21 cellular contexts compared by ENCODE assay signal in the genomic region with DNA sequence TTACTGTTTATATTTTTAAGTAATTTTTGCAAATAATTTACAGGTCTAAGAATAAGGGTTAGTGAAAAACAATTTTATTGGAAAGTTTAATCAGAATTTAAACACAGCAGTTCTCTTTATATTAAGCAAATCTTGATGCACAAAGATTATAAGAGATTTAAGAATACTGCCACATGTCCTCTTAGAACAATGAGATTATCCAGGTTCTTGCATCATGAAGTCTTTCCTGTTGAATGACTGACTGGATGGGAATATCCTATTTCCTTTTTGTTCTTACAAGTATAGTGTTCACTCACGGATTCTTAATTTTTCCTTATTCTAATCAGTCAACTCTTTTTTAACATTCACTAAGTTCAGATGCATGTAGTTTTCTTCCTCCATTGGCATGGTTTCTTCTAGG. TPM values are rescaled to one million over a fixed set of nuclear protein-coding genes. Genes with fewer than 3 reads are reported as not detected.
DNase-seq lines count a peak whose midpoint lies in the region; TF ChIP-seq lines count a peak whose summit lies in the region.
"Had no signal": no experiment of that assay in that cellular context is flagged by ENCODE, and none has a peak within 500 bp of the region (broad histone marks: within the 10 kb centered on the region; RNA-seq: fewer than 3 reads in every experiment).

No MANE protein-coding gene starts in this region.

- H3K27ac ChIP-seq in PC-9, result 0 out of 2 replicates have a peak overlapping the region, but pooled peaks have one; percentile 26
- H3K27ac ChIP-seq: BLaER1 treated with 17β-estradiol and CSF1 and Interleukin-3, amounts not matched to agents 10 nM and 100 nM; brain microvascular endothelial cell; coronary artery; KMS-11 had no signal

- H3K4me1 ChIP-seq in PC-9 (replicated peaks; ENCODE audit: insufficient read depth), result no peaks in the 10 kb centered on the region

- peaks cover 4% of the 10 kb centered on the region for H3K9me3 Mint-ChIP-seq in activated T-cell treated with anti-CD3 and anti-CD28 coated beads, Interleukin-2, amount 50 U/mL, for 24 hours
- H3K9me3 Mint-ChIP-seq in T-helper 2 cell treated with Interferon-gamma antibody and Interleukin-4, amounts not matched to agents 5 μg/mL and 100 μg/mL, for 36 hours, result peaks cover 7% of the 10 kb centered on the region

- peak overlapping the region; percentile 45 for H3K27ac Mint-ChIP-seq in activated T-cell treated with anti-CD3 and anti-CD28 coated beads, Interleukin-2, amount 50 U/mL, for 24 hours
- no peak overlapping the region for H3K27ac Mint-ChIP-seq in T-helper 2 cell treated with Interferon-gamma antibody and Interleukin-4, amounts not matched to agents 5 μg/mL and 100 μg/mL, for 36 hours
- H3K27ac Mint-ChIP-seq: endodermal cell had no signal

- peaks cover 97% of the 10 kb centered on the region for H3K79me2 ChIP-seq in PC-9 (ENCODE audit: low read depth)

- H3K9me3 ChIP-seq in PC-9 (ENCODE audit: insufficient read depth, low read depth), result no peaks in the 10 kb centered on the region

- H3F3A ChIP-seq in PC-9 (ENCODE audit: insufficient read depth, low read depth), result no peaks in the 10 kb centered on the region

- intact Hi-C loops in PC-9 (cut with micrococcal nuclease; ENCODE audit: unreplicated experiment), result no loop called here

- peaks cover 73% of the 10 kb centered on the region for H3K4me1 Mint-ChIP-seq in activated T-cell treated with anti-CD3 and anti-CD28 coated beads, Interleukin-2, amount 50 U/mL, for 24 hours (ENCODE audit: low read depth)
- peaks cover 30% of the 10 kb centered on the region for H3K4me1 Mint-ChIP-seq in T-helper 2 cell treated with Interferon-gamma antibody and Interleukin-4, amounts not matched to agents 5 μg/mL and 100 μg/mL, for 36 hours (ENCODE audit: low read depth)
- H3K4me1 Mint-ChIP-seq: endodermal cell, neural crest cell had no signal

- no peak overlapping the region for H2AFZ ChIP-seq in PC-9

- BruUV-seq in PC-9 (replicated peaks; lab: Mats Ljungman, UMichigan), result no TSS peak

- H4K20me1 ChIP-seq in PC-9 (ENCODE audit: insufficient read depth), result peaks cover 28% of the 10 kb centered on the region

- H3K4me3 ChIP-seq in PC-9 (no peak overlapping the region), choroid plexus epithelial cell (ENCODE audit: low read depth, low read length) (no peak overlapping the region)
- H3K4me3 ChIP-seq: BLaER1 treated with 17β-estradiol and CSF1 and Interleukin-3, amounts not matched to agents 10 nM and 100 nM; coronary artery had no signal

- no peaks in the 10 kb centered on the region for H3K27me3 ChIP-seq in PC-9 (ENCODE audit: insufficient read depth, low read depth)
- H3K27me3 ChIP-seq: BLaER1 treated with 17β-estradiol and CSF1 and Interleukin-3, amounts not matched to agents 10 nM and 100 nM; brain microvascular endothelial cell had no signal

- no peaks in the 10 kb centered on the region for H3K9me2 ChIP-seq in PC-9 (ENCODE audit: insufficient read depth)

- CTCF ChIA-PET in PC-9 (lab: Charles Lee), result no interaction called here

- no peaks in the 10 kb centered on the region; the same call in 1 of the 2 replicates for H3K36me3 ChIP-seq in PC-9 (ENCODE audit: low read depth)
- H3K36me3 ChIP-seq: brain microvascular endothelial cell had no signal

- no peak for DNase-seq in activated T-cell treated with anti-CD3 and anti-CD28 coated beads, Interleukin-2, amount 50 U/mL, for 24 hours
- DNase-seq in activated T-cell treated with anti-CD3 and anti-CD28 coated beads for 4 hours (no peak), PC-9 (no peak), choroid plexus epithelial cell (ENCODE audit: low read depth) (peak; percentile 14), pulmonary artery endothelial cell (ENCODE audit: low read depth, low spot score) (peak; percentile 2), RKO (ENCODE audit: low spot score) (no peak)
- no peak for DNase-seq in stimulated activated CD4-positive, alpha-beta T cell treated with anti-CD3 and anti-CD28 coated beads, Interleukin-4, amount 100 ng/mL, for 4 hours
- DNase-seq in T-helper 2 cell treated with Interferon-gamma antibody and Interleukin-4, amounts not matched to agents 5 μg/mL and 100 μg/mL, for 36 hours (ENCODE audit: low spot score), result no peak
- DNase-seq: activated CD4-positive, alpha-beta T cell treated with anti-CD3 and anti-CD28 coated beads for 1 hour; activated effector memory CD4-positive, alpha-beta T cell treated with Interleukin-2 at 50 U/mL for 16 hours; brain microvascular endothelial cell; endodermal cell; left ventricle myocardium superior; NCI-H526; posterior cingulate gyrus; substantia nigra; T1000 had no signal

- no peak for TF ChIP-seq CTCF in PC-9 (conservative IDR thresholded peaks at IDR 0.05)
- no peak for TF ChIP-seq CTCF in choroid plexus epithelial cell (conservative IDR thresholded peaks at IDR 0.05; ENCODE audit: low read depth, low read length)

- no peaks in the 10 kb centered on the region for H3K27me3 Mint-ChIP-seq in activated T-cell treated with anti-CD3 and anti-CD28 coated beads, Interleukin-2, amount 50 U/mL, for 24 hours
- no peaks in the 10 kb centered on the region for H3K27me3 Mint-ChIP-seq in T-helper 2 cell treated with Interferon-gamma antibody and Interleukin-4, amounts not matched to agents 5 μg/mL and 100 μg/mL, for 36 hours (ENCODE audit: low read depth)

- H3K4me3 Mint-ChIP-seq in activated T-cell treated with anti-CD3 and anti-CD28 coated beads, Interleukin-2, amount 50 U/mL, for 24 hours, result no peak overlapping the region
- H3K4me3 Mint-ChIP-seq in T-helper 2 cell treated with Interferon-gamma antibody and Interleukin-4, amounts not matched to agents 5 μg/mL and 100 μg/mL, for 36 hours, result no peak overlapping the region
- H3K4me3 Mint-ChIP-seq: endodermal cell, neural crest cell had no signal

- peaks cover 71% of the 10 kb centered on the region for H3K36me3 Mint-ChIP-seq in activated T-cell treated with anti-CD3 and anti-CD28 coated beads, Interleukin-2, amount 50 U/mL, for 24 hours (ENCODE audit: low read depth)
- H3K36me3 Mint-ChIP-seq in T-helper 2 cell treated with Interferon-gamma antibody and Interleukin-4, amounts not matched to agents 5 μg/mL and 100 μg/mL, for 36 hours (ENCODE audit: low read depth), result peaks cover 41% of the 10 kb centered on the region

- POLR2A ChIA-PET in PC-9 (lab: Charles Lee; ENCODE audit: unreplicated experiment), result no interaction called here

- no peak overlapping the region for H3K4me2 ChIP-seq in PC-9
- H3K4me2 ChIP-seq: KMS-11 had no signal

RNA-seq across cellular contexts. Expression of gene URI1, which starts 10.1 kb away (rescaled TPM):
- total RNA-seq in PC-9 (2021) (52.4 and 56.0 TPM in 2 replicates), pulmonary artery endothelial cell (35.4 and 41.8 TPM in 2 replicates)

Comparison
In these comparisons a context has a peak if more than half of its experiments do, and no peak if none do; other contexts are left out.
1. DNase-seq: peak in choroid plexus epithelial cell (single experiment) and pulmonary artery endothelial cell (single experiment); none in activated T-cell treated with anti-CD3 and anti-CD28 coated beads, Interleukin-2, amount 50 U/mL, for 24 hours (single experiment), activated T-cell treated with anti-CD3 and anti-CD28 coated beads for 4 hours (single experiment), PC-9 (0 of 2), stimulated activated CD4-positive, alpha-beta T cell treated with anti-CD3 and anti-CD28 coated beads, Interleukin-4, amount 100 ng/mL, for 4 hours (0 of 2), T-helper 2 cell treated with Interferon-gamma antibody and Interleukin-4, amounts not matched to agents 5 μg/mL and 100 μg/mL, for 36 hours (single experiment) and RKO (single experiment).